In the genomic region with DNA sequence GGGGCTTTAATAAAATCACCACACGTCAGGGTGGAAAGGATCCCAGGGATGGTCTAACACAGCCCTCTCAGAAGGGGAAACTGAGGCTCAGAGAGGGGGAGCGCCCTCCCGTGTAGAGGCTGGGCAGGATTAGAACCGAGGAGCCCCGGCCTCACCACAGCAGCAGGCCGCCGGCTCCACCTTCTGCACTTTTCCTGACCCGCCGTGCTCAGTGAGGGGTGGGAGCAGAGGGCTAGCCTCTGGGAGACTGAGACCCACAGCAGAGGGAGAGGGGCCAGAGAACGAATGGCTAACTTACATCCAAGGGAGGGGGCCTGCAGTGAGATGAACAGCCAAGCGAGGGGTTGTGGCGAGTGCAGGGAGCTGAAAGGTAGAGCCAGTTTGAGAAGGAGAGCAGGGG, we compare ENCODE assay signal across 16 cellular contexts.
"Had no signal": no experiment of that assay in that cellular context is flagged by ENCODE, and none has a peak within 500 bp of the region (broad histone marks: within the 10 kb centered on the region; RNA-seq: fewer than 3 reads in every experiment).

No MANE protein-coding gene starts in this region.

- H3K4me3 Mint-ChIP-seq: activated naive CD4-positive, alpha-beta T cell treated with anti-CD3 and anti-CD28 coated beads, Interleukin-2, amount 50 U/mL, for 24 hours; stimulated activated memory B cell treated with anti-CD40 and anti-IgM and Interleukin-4, amounts not matched to agents 10 μg/mL and 1 μg/mL and 100 μg/mL, for 72 hours; T-cell; WTC11 had no signal

- H3K9me3 Mint-ChIP-seq: activated naive CD4-positive, alpha-beta T cell treated with anti-CD3 and anti-CD28 coated beads, Interleukin-2, amount 50 U/mL, for 24 hours; stimulated activated memory B cell treated with anti-CD40 and anti-IgM and Interleukin-4, amounts not matched to agents 10 μg/mL and 1 μg/mL and 100 μg/mL, for 72 hours; T-cell; WTC11 had no signal

- H3K9me3 ChIP-seq: body of pancreas, left ventricle myocardium inferior, pancreas, right lobe of liver had no signal

- H3K27ac ChIP-seq: body of pancreas, cardiac muscle cell, left ventricle myocardium inferior, pancreas, right lobe of liver had no signal

- H3K27me3 ChIP-seq: body of pancreas, cardiac muscle cell, pancreas, right lobe of liver had no signal

- H3K36me3 Mint-ChIP-seq: activated naive CD4-positive, alpha-beta T cell treated with anti-CD3 and anti-CD28 coated beads, Interleukin-2, amount 50 U/mL, for 24 hours; stimulated activated memory B cell treated with anti-CD40 and anti-IgM and Interleukin-4, amounts not matched to agents 10 μg/mL and 1 μg/mL and 100 μg/mL, for 72 hours; T-cell; WTC11 had no signal

- H3K27ac Mint-ChIP-seq: activated naive CD4-positive, alpha-beta T cell treated with anti-CD3 and anti-CD28 coated beads, Interleukin-2, amount 50 U/mL, for 24 hours; stimulated activated memory B cell treated with anti-CD40 and anti-IgM and Interleukin-4, amounts not matched to agents 10 μg/mL and 1 μg/mL and 100 μg/mL, for 72 hours; T-cell; WTC11 had no signal

- DNase-seq: activated gamma-delta T cell treated with Interleukin-2 at 50 U/mL for 16 hours; activated T-cell treated with anti-CD3 and anti-CD28 coated beads, Interleukin-2, amount 50 U/mL, for 1 hour; anterior cingulate cortex; body of pancreas; kidney glomerular epithelial cell; left ventricle myocardium inferior; pancreas; right lobe of liver; stimulated activated CD4-positive, alpha-beta T cell treated with anti-CD3 and anti-CD28 coated beads, Interleukin-1b, Interleukin-23, amount 100 ng/mL, for 48 hours; T-cell; trophoblast cell had no signal

- H3K4me1 Mint-ChIP-seq: activated naive CD4-positive, alpha-beta T cell treated with anti-CD3 and anti-CD28 coated beads, Interleukin-2, amount 50 U/mL, for 24 hours; stimulated activated memory B cell treated with anti-CD40 and anti-IgM and Interleukin-4, amounts not matched to agents 10 μg/mL and 1 μg/mL and 100 μg/mL, for 72 hours; T-cell had no signal

- H3K4me3 ChIP-seq: body of pancreas, cardiac muscle cell, left ventricle myocardium inferior, pancreas, right lobe of liver, skin epidermis had no signal

- H3K36me3 ChIP-seq: cardiac muscle cell, left ventricle myocardium inferior, pancreas, right lobe of liver had no signal

- H3K4me1 ChIP-seq: body of pancreas, pancreas had no signal
